ENCODE assay signal across 14 cellular contexts in the genomic region with DNA sequence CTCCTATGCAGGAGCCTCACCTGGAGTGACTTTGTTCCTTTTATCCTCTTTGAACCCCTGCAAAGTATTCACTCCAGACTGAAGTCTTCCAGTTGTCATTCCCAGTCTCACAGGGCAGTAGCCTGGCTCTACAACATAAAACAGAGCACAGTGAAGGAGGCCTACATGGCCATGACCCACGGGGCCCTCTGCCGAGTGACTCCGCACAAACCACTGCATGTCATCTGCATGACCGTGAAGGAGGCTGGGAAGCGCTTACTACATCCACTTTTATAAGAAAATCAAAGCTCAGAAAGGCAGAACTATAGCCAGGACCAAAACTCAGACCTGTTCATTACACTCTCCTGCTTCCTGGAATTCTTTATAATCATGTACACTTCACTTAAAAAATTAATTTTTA. TPM values are rescaled to one million over a fixed set of nuclear protein-coding genes. Genes with fewer than 3 reads are reported as not detected.
DNase-seq lines count a peak whose midpoint lies in the region; ATAC-seq and TF ChIP-seq lines count a peak whose summit lies in the region.
"Had no signal": no experiment of that assay in that cellular context is flagged by ENCODE, and none has a peak within 500 bp of the region (broad histone marks: within the 10 kb centered on the region; RNA-seq: fewer than 3 reads in every experiment).

No MANE protein-coding gene starts in this region.

- DNase-seq in activated T-cell treated with anti-CD3 and anti-CD28 coated beads, Interleukin-2, amount 50 U/mL, for 72 hours: no peak
- DNase-seq in activated T-cell treated with anti-CD3 and anti-CD28 coated beads for 4 hours (no peak), GM23338 (ENCODE audit: low spot score) (no peak), immature natural killer cell (no peak), GM10266 (ENCODE audit: extremely low spot score) (no peak)
- DNase-seq in stimulated activated naive B cell treated with anti-CD40 and anti-IgM and Interleukin-4, amounts not matched to agents 10 μg/mL and 1 μg/mL and 100 μg/mL, for 72 hours: no peak
- no peak for DNase-seq in activated CD4-positive, CD25-positive, alpha-beta regulatory T cell (lab: John Stamatoyannopoulos, UW)
- DNase-seq: Calu3, H9, MG63, NCI-H1092 treated with DMSO at 0.1 percent for 48 hours, NCI-H2227 treated with DMSO at 0.1 percent for 48 hours had no signal

- H3K27ac Mint-ChIP-seq in activated T-cell treated with anti-CD3 and anti-CD28 coated beads, Interleukin-2, amount 50 U/mL, for 72 hours: peak overlapping the region; percentile 80
- H3K27ac Mint-ChIP-seq in GM23338 (peak overlapping the region; percentile 43; the same call in 1 of the 2 replicates), immature natural killer cell (peak overlapping the region; percentile 86 to 99 (median 96))
- peak overlapping the region; percentile 31 for H3K27ac Mint-ChIP-seq in stimulated activated naive B cell treated with anti-CD40 and anti-IgM and Interleukin-4, amounts not matched to agents 10 μg/mL and 1 μg/mL and 100 μg/mL, for 72 hours
- H3K27ac Mint-ChIP-seq: H9 had no signal

- no peaks in the 10 kb centered on the region for H3K9me3 Mint-ChIP-seq in activated T-cell treated with anti-CD3 and anti-CD28 coated beads, Interleukin-2, amount 50 U/mL, for 72 hours
- H3K9me3 Mint-ChIP-seq in GM23338: no peaks in the 10 kb centered on the region
- H3K9me3 Mint-ChIP-seq in immature natural killer cell: no peaks in the 10 kb centered on the region
- H3K9me3 Mint-ChIP-seq in stimulated activated naive B cell treated with anti-CD40 and anti-IgM and Interleukin-4, amounts not matched to agents 10 μg/mL and 1 μg/mL and 100 μg/mL, for 72 hours: no peaks in the 10 kb centered on the region
- H3K9me3 Mint-ChIP-seq: H9 had no signal

- ATAC-seq in activated T-cell treated with anti-CD3 and anti-CD28 coated beads, Interleukin-2, amount 50 U/mL, for 72 hours (replicated peaks in 1 of 2): no peak
- no peak for ATAC-seq in GM23338
- no peak for ATAC-seq in stimulated activated naive B cell treated with anti-CD40 and anti-IgM and Interleukin-4, amounts not matched to agents 10 μg/mL and 1 μg/mL and 100 μg/mL, for 72 hours (replicated peaks)
- ATAC-seq: Panc1 had no signal

- H3K36me3 ChIP-seq in GM23338 (ENCODE audit: insufficient read depth): peaks cover 8% of the 10 kb centered on the region; the same call in 1 of the 2 replicates

- no peak for TF ChIP-seq CTCF in GM23338 (conservative IDR thresholded peaks at IDR 0.05; ENCODE audit: low read depth in 2 of 2)
- no peak for TF ChIP-seq CTCF in GM10266 (IDR thresholded peaks at IDR 0.05; ENCODE audit: control insufficient read depth, insufficient read depth, low read depth, missing control alignments)

- no peak overlapping the region for H3K4me3 Mint-ChIP-seq in activated T-cell treated with anti-CD3 and anti-CD28 coated beads, Interleukin-2, amount 50 U/mL, for 72 hours
- H3K4me3 Mint-ChIP-seq in GM23338 (no peak overlapping the region), immature natural killer cell (no peak overlapping the region)
- no peak overlapping the region for H3K4me3 Mint-ChIP-seq in stimulated activated naive B cell treated with anti-CD40 and anti-IgM and Interleukin-4, amounts not matched to agents 10 μg/mL and 1 μg/mL and 100 μg/mL, for 72 hours
- H3K4me3 Mint-ChIP-seq: H9 had no signal

- no peaks in the 10 kb centered on the region for H3K79me2 ChIP-seq in GM23338 (replicated peaks; ENCODE audit: insufficient read depth)

- H3K4me1 Mint-ChIP-seq in activated T-cell treated with anti-CD3 and anti-CD28 coated beads, Interleukin-2, amount 50 U/mL, for 72 hours (ENCODE audit: low read depth): peaks cover 43% of the 10 kb centered on the region
- H3K4me1 Mint-ChIP-seq in GM23338 (no peaks in the 10 kb centered on the region), immature natural killer cell (peaks cover 58 to 73% of the 10 kb centered on the region in 2 donors)
- H3K4me1 Mint-ChIP-seq in stimulated activated naive B cell treated with anti-CD40 and anti-IgM and Interleukin-4, amounts not matched to agents 10 μg/mL and 1 μg/mL and 100 μg/mL, for 72 hours: peaks cover 10 to 17% of the 10 kb centered on the region in 2 donors

- peaks cover 1% of the 10 kb centered on the region; the same call in 1 of the 2 replicates for H4K20me1 ChIP-seq in GM23338 (replicated peaks; ENCODE audit: insufficient read depth)

- H2AFZ ChIP-seq in GM23338: no peak overlapping the region

- no peak overlapping the region for H3K27ac ChIP-seq in GM23338 (ENCODE audit: low read depth)
- H3K27ac ChIP-seq: C4-2B had no signal

- H3K27me3 ChIP-seq in GM23338 (ENCODE audit: insufficient read depth): no peaks in the 10 kb centered on the region
- H3K27me3 ChIP-seq: MG63 had no signal

- H3K4me2 ChIP-seq in GM23338: no peak overlapping the region

- H3K4me3 ChIP-seq in GM23338: no peak overlapping the region
- H3K4me3 ChIP-seq: MG63 had no signal

- H3K9me2 ChIP-seq in GM23338 (ENCODE audit: insufficient read depth): no peaks in the 10 kb centered on the region

- no peaks in the 10 kb centered on the region for H3K27me3 Mint-ChIP-seq in activated T-cell treated with anti-CD3 and anti-CD28 coated beads, Interleukin-2, amount 50 U/mL, for 72 hours (ENCODE audit: low read depth)
- peaks cover 2% of the 10 kb centered on the region for H3K27me3 Mint-ChIP-seq in GM23338 (ENCODE audit: insufficient read depth, low read depth, poor library complexity)
- peaks cover 0 to 9% (median 5%) of the 10 kb centered on the region in 3 donors for H3K27me3 Mint-ChIP-seq in immature natural killer cell (ENCODE audit: low read depth in 3 of 3)
- H3K27me3 Mint-ChIP-seq in stimulated activated naive B cell treated with anti-CD40 and anti-IgM and Interleukin-4, amounts not matched to agents 10 μg/mL and 1 μg/mL and 100 μg/mL, for 72 hours: no peaks in the 10 kb centered on the region

- H3F3A ChIP-seq in GM23338 (replicated peaks; ENCODE audit: low read depth): no peaks in the 10 kb centered on the region

- peaks cover 11 to 30% of the 10 kb centered on the region in 2 donors for H3K36me3 Mint-ChIP-seq in activated T-cell treated with anti-CD3 and anti-CD28 coated beads, Interleukin-2, amount 50 U/mL, for 72 hours (ENCODE audit: insufficient read depth in 2 of 2)
- H3K36me3 Mint-ChIP-seq in GM23338 (ENCODE audit: low read depth) (peaks cover 56% of the 10 kb centered on the region), immature natural killer cell (peaks cover 13 to 29% (median 26%) of the 10 kb centered on the region in 3 donors)
- peaks cover 27 to 38% of the 10 kb centered on the region in 2 donors for H3K36me3 Mint-ChIP-seq in stimulated activated naive B cell treated with anti-CD40 and anti-IgM and Interleukin-4, amounts not matched to agents 10 μg/mL and 1 μg/mL and 100 μg/mL, for 72 hours

- no peaks in the 10 kb centered on the region for H3K4me1 ChIP-seq in GM23338 (ENCODE audit: insufficient read depth)

TF ChIP-seq in GM23338, 12 proteins besides CTCF, POLR2A, EP300 and RAD21 (continues in another document):
- TF ChIP-seq EZH2 (IDR thresholded peaks at IDR 0.05; ENCODE audit: low read depth, unreplicated experiment) (no peak), EZH2phosphoT487 (IDR thresholded peaks at IDR 0.05; ENCODE audit: unreplicated experiment) (no peak), POLR2AphosphoS5 (IDR thresholded peaks at IDR 0.05; ENCODE audit: low read depth) (no peak), NANOG (IDR thresholded peaks at IDR 0.05; ENCODE audit: borderline replicate concordance) (no peak)
- TF ChIP-seq, protein P1, sequence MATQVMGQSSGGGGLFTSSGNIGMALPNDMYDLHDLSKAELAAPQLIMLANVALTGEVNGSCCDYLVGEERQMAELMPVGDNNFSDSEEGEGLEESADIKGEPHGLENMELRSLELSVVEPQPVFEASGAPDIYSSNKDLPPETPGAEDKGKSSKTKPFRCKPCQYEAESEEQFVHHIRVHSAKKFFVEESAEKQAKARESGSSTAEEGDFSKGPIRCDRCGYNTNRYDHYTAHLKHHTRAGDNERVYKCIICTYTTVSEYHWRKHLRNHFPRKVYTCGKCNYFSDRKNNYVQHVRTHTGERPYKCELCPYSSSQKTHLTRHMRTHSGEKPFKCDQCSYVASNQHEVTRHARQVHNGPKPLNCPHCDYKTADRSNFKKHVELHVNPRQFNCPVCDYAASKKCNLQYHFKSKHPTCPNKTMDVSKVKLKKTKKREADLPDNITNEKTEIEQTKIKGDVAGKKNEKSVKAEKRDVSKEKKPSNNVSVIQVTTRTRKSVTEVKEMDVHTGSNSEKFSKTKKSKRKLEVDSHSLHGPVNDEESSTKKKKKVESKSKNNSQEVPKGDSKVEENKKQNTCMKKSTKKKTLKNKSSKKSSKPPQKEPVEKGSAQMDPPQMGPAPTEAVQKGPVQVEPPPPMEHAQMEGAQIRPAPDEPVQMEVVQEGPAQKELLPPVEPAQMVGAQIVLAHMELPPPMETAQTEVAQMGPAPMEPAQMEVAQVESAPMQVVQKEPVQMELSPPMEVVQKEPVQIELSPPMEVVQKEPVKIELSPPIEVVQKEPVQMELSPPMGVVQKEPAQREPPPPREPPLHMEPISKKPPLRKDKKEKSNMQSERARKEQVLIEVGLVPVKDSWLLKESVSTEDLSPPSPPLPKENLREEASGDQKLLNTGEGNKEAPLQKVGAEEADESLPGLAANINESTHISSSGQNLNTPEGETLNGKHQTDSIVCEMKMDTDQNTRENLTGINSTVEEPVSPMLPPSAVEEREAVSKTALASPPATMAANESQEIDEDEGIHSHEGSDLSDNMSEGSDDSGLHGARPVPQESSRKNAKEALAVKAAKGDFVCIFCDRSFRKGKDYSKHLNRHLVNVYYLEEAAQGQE (IDR thresholded peaks at IDR 0.05; ENCODE audit: unreplicated experiment): no peak
- TF ChIP-seq, protein P2, sequence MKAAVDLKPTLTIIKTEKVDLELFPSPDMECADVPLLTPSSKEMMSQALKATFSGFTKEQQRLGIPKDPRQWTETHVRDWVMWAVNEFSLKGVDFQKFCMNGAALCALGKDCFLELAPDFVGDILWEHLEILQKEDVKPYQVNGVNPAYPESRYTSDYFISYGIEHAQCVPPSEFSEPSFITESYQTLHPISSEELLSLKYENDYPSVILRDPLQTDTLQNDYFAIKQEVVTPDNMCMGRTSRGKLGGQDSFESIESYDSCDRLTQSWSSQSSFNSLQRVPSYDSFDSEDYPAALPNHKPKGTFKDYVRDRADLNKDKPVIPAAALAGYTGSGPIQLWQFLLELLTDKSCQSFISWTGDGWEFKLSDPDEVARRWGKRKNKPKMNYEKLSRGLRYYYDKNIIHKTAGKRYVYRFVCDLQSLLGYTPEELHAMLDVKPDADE (IDR thresholded peaks at IDR 0.05): no peak

RNA-seq across cellular contexts. Expression of a gene that starts 42.5 kb away (rescaled TPM):
- total RNA-seq in activated T-cell treated with anti-CD3 and anti-CD28 coated beads, Interleukin-2, amount 50 U/mL, for 72 hours: 10 to 100 TPM; 74.8 to 84.2 TPM
- 86.0 and 93.0 TPM in 2 replicates for total RNA-seq in GM23338 (2014; rRNA removed; shearing (Covaris generic))
- polyA plus RNA-seq in GM23338 (2016; fragmentation: Nextera tagmentation; extraction: Ambion mirVana): 149 and 211 TPM in 2 replicates
- polyA plus RNA-seq in immature natural killer cell: 10 to 100 TPM; 15.7 to 42.7 (median 39.8) TPM

RNA-seq across cellular contexts. Expression of a gene that starts 59.9 kb away (rescaled TPM):
- 10 to 100 TPM; 67.5 to 97.1 TPM for total RNA-seq in activated T-cell treated with anti-CD3 and anti-CD28 coated beads, Interleukin-2, amount 50 U/mL, for 72 hours
- 10.5 and 10.8 TPM in 2 replicates for total RNA-seq in GM23338 (2014; rRNA removed; shearing (Covaris generic))
- polyA plus RNA-seq in GM23338 (2016; fragmentation: Nextera tagmentation; extraction: Ambion mirVana): 2.4 and 2.5 TPM in 2 replicates
- polyA plus RNA-seq in immature natural killer cell: 100 to 1,000 TPM in 2 of 3 donors, 10 to 100 TPM in 1; 97.6 to 209 (median 108) TPM

Comparison
In these comparisons a context has a peak if more than half of its experiments do, and no peak if none do; other contexts are left out.
1. H3K27ac Mint-ChIP-seq: peak in every context shown above with its lines; median percentile 96 in immature natural killer cell; 80 in activated T-cell treated with anti-CD3 and anti-CD28 coated beads, Interleukin-2, amount 50 U/mL, for 72 hours; 43 in GM23338; 31 in stimulated activated naive B cell treated with anti-CD40 and anti-IgM and Interleukin-4, amounts not matched to agents 10 μg/mL and 1 μg/mL and 100 μg/mL, for 72 hours.